9 cellular contexts compared by ENCODE assay signal in the genomic region with DNA sequence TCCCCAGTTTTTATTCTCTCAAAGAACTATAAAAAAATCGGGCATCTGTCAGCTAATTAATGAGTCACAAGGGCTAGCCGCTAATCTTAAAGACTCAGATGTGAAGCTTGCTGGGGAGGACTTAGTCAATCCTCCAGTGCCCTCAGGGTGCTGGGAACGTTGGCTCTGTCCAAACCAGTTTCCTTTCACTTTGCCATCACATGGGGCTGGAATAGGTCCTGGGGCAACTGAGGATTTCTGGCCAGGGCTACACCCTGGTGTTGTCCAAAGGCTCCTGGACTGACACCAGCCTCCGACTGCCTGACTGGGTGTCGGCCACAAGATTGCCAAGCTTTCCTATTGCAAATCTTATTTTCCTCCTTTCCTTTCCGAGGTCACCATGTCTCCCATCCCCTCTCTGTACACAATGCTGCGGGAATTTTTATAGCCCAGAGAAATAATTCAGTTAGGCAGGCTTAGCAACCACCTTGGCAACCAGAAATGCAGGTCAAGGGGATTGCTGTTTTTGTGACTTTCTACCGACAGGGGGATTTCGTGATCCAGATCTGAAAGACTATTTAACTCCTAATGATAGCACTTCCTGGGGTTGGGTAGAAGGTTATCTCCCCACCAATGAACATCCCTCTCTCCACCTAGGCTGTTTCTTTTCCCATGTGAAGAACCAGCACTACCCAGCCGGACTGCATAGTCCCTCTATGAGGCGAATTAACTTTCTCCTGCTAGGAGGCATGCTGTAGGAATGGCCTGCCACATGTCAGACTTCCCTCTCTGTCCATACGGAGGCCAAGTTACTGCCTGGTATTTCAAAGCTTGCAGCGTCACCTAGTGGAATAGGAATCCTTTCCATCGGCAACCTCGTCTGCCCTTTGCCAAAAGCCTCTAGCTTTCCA. TPM values are rescaled to one million over a fixed set of nuclear protein-coding genes. Genes with fewer than 3 reads are reported as not detected.
DNase-seq lines count a peak whose midpoint lies in the region; ATAC-seq lines count a peak whose summit lies in the region.
"Had no signal": no experiment of that assay in that cellular context is flagged by ENCODE, and none has a peak within 500 bp of the region (broad histone marks: within the 10 kb centered on the region; RNA-seq: fewer than 3 reads in every experiment).

No MANE protein-coding gene starts in this region.

- H3K4me3 ChIP-seq in H7 (ENCODE audit: insufficient read depth, low read depth, low read length) (no peak overlapping the region), skeletal muscle tissue (ENCODE audit: low read length in 3 of 3) (peak overlapping the region; percentile 58 to 68 (median 64))

- intact Hi-C loops in Right ventricle myocardium superior (cut with DNase I), result no loop called here

- peak overlapping the region; percentile 58 for H3K27ac ChIP-seq in skeletal muscle tissue (ENCODE audit: low read depth, low read length)

- DNase-seq in H7 (peak; percentile 24), SK-N-DZ (ENCODE audit: low spot score) (peak; percentile 52), Right ventricle myocardium superior (peak; percentile 42)
- no peak for DNase-seq in activated effector memory CD4-positive, alpha-beta T cell treated with Interleukin-2 at 50 U/mL for 16 hours
- DNase-seq: activated CD4-positive, alpha-beta T cell treated with anti-CD3 and anti-CD28 coated beads, Interleukin-2, amount 10 ng/mL, durations not matched to agents 7 days and 5 days had no signal

- peaks cover 0 to 4% (median 0%) of the 10 kb centered on the region in 3 donors for H3K9me3 ChIP-seq in skeletal muscle tissue (ENCODE audit: control insufficient read depth in 3 of 3, low read length in 3 of 3)

- no peaks in the 10 kb centered on the region for H3K36me3 ChIP-seq in H7 (replicated peaks; ENCODE audit: control insufficient read depth, insufficient read depth, low read length)
- no peaks in the 10 kb centered on the region for H3K36me3 ChIP-seq in skeletal muscle tissue (ENCODE audit: control insufficient read depth in 3 of 3, insufficient read depth in 3 of 3, low read length in 3 of 3)

- ATAC-seq in Right ventricle myocardium superior (ENCODE audit: poor library complexity) (peak; percentile 86), GM19023 (IDR thresholded peaks at IDR 0.05; ENCODE audit: unreplicated experiment) (no peak), GM19467 (IDR thresholded peaks at IDR 0.05; ENCODE audit: unreplicated experiment) (no peak), GM21381 (IDR thresholded peaks at IDR 0.05; ENCODE audit: unreplicated experiment) (no peak)

- no peaks in the 10 kb centered on the region for H3K27me3 ChIP-seq in H7 (ENCODE audit: control insufficient read depth, insufficient read depth, low read length)
- H3K27me3 ChIP-seq in skeletal muscle tissue (ENCODE audit: control insufficient read depth in 3 of 3, insufficient read depth in 3 of 3, low read length in 3 of 3), result no peaks in the 10 kb centered on the region

- peaks cover 5 to 20% (median 6%) of the 10 kb centered on the region in 3 donors for H3K4me1 ChIP-seq in skeletal muscle tissue (ENCODE audit: control insufficient read depth in 3 of 3, insufficient read depth in 3 of 3, low read length in 3 of 3)

- peak overlapping the region; percentile 4 to 62 (median 45) for H3K9ac ChIP-seq in skeletal muscle tissue (ENCODE audit: low read depth in 1 of 3, low read length in 3 of 3)

RNA-seq across cellular contexts. Expression of gene CTBS, which starts 29.9 kb away (rescaled TPM):
- total RNA-seq in H7 (2014; rRNA removed; shearing (Covaris generic)), result 12.2 and 15.7 TPM in 2 replicates
- polyA plus RNA-seq in SK-N-DZ (2014; cell fraction: cytosol; rRNA removed), result 6.8 and 7.5 TPM in 2 replicates
- 2.8 and 3.4 TPM in 2 replicates for polyA plus RNA-seq in SK-N-DZ (2014; cell fraction: nucleus; rRNA removed)
- total RNA-seq in Right ventricle myocardium superior (5.0 TPM), skeletal muscle tissue (2.6 TPM)
